Comparison of ENCODE assay signal across 9 cellular contexts in genomic region chr9:132977626-132978450, GRCh38. TPM values are rescaled to one million over a fixed set of nuclear protein-coding genes. Genes with fewer than 3 reads are reported as not detected.
A peak's percentile ranks its signal among the peaks of the same experiment; 100 is the strongest.
DNase-seq lines count a peak whose midpoint lies in the region; ATAC-seq, FAIRE-seq and TF ChIP-seq lines count a peak whose summit lies in the region.
"Had no signal": no experiment of that assay in that cellular context is flagged by ENCODE, and none has a peak within 500 bp of the region (broad histone marks: within the 10 kb centered on the region; RNA-seq: fewer than 3 reads in every experiment).

No MANE protein-coding gene starts in this region.

- H3K4me1 Mint-ChIP-seq in activated naive CD8-positive, alpha-beta T cell treated with anti-CD3 and anti-CD28 coated beads, Interleukin-2, amount 10 ng/mL, durations not matched to agents 7 days and 5 days: peaks cover 4% of the 10 kb centered on the region

- intact Hi-C loops in left cardiac atrium (cut with DNase I): no loop called here
- intact Hi-C loops in gastrocnemius medialis (cut with DNase I; ENCODE audit: low total_unique reads): no loop called here

- H3K9me3 Mint-ChIP-seq in activated naive CD8-positive, alpha-beta T cell treated with anti-CD3 and anti-CD28 coated beads, Interleukin-2, amount 10 ng/mL, durations not matched to agents 7 days and 5 days: no peaks in the 10 kb centered on the region

- no peak overlapping the region for H3K27ac ChIP-seq in gastrocnemius medialis
- H3K27ac ChIP-seq: skin epidermis had no signal

- TF ChIP-seq CTCF in gastrocnemius medialis (IDR thresholded peaks at IDR 0.05 in 4 of 5, conservative IDR thresholded peaks at IDR 0.05 in 1 of 5): peak in 4 of 5 experiments; percentile 6 to 58 (median 40)

- peaks cover 77% of the 10 kb centered on the region for H3K27me3 Mint-ChIP-seq in activated naive CD8-positive, alpha-beta T cell treated with anti-CD3 and anti-CD28 coated beads, Interleukin-2, amount 10 ng/mL, durations not matched to agents 7 days and 5 days

- H3K9me3 ChIP-seq in gastrocnemius medialis: no peaks in the 10 kb centered on the region

- no peak for FAIRE-seq in HTR-8/SVneo (lab: Jason Lieb, UNC)

- DNase-seq in NCI-H748 (lab: John Stamatoyannopoulos, UW; ENCODE audit: unreplicated experiment) (peak; percentile 58), NCI-H748 treated with DMSO at 0.1 percent for 48 hours (lab: John Stamatoyannopoulos, UW) (no peak), HTR-8/SVneo (ENCODE audit: insufficient read length, low spot score) (peak; percentile 69), SKM-1 treated with dmso at 0.1 percent for 144 hours (lab: John Stamatoyannopoulos, UW; ENCODE audit: unreplicated experiment) (peak; percentile 54), left cardiac atrium (peak; percentile 51), gastrocnemius medialis (no peak)
- DNase-seq in activated naive CD8-positive, alpha-beta T cell treated with anti-CD3 and anti-CD28 coated beads, Interleukin-2, amount 10 ng/mL, durations not matched to agents 7 days and 5 days: peak; percentile 78

- TF ChIP-seq POLR2A in gastrocnemius medialis (IDR thresholded peaks at IDR 0.05): no peak

- no peak overlapping the region for H3K4me3 Mint-ChIP-seq in activated naive CD8-positive, alpha-beta T cell treated with anti-CD3 and anti-CD28 coated beads, Interleukin-2, amount 10 ng/mL, durations not matched to agents 7 days and 5 days

- POLR2A ChIA-PET in activated naive CD8-positive, alpha-beta T cell treated with anti-CD3 and anti-CD28 coated beads, Interleukin-2, amount 10 ng/mL, durations not matched to agents 7 days and 5 days (lab: Charles Lee): no interaction called here

- in situ Hi-C loops in gastrocnemius medialis (cut with MboI; ENCODE audit: low sequenced_read_pairs in 4 of 4): no loop called here

- H3K36me3 ChIP-seq in gastrocnemius medialis: no peaks in the 10 kb centered on the region

- H3K27me3 ChIP-seq in gastrocnemius medialis: peaks cover 34 to 51% (median 45%) of the 10 kb centered on the region in 3 donors

- no peaks in the 10 kb centered on the region for H3K36me3 Mint-ChIP-seq in activated naive CD8-positive, alpha-beta T cell treated with anti-CD3 and anti-CD28 coated beads, Interleukin-2, amount 10 ng/mL, durations not matched to agents 7 days and 5 days

- H3K4me1 ChIP-seq in gastrocnemius medialis: no peaks in the 10 kb centered on the region

- no peak overlapping the region for H3K27ac Mint-ChIP-seq in activated naive CD8-positive, alpha-beta T cell treated with anti-CD3 and anti-CD28 coated beads, Interleukin-2, amount 10 ng/mL, durations not matched to agents 7 days and 5 days

- H3K4me3 ChIP-seq in gastrocnemius medialis: no peak overlapping the region
- H3K4me3 ChIP-seq: skin epidermis had no signal

- peak; percentile 86 for ATAC-seq in activated naive CD8-positive, alpha-beta T cell treated with anti-CD3 and anti-CD28 coated beads, Interleukin-2, amount 10 ng/mL, durations not matched to agents 7 days and 5 days (ENCODE audit: low read depth)
- peak; percentile 64 to 86 for ATAC-seq in left cardiac atrium
- ATAC-seq in gastrocnemius medialis: no peak
- ATAC-seq in HG03039 (IDR thresholded peaks at IDR 0.05; ENCODE audit: unreplicated experiment): no peak

RNA-seq across cellular contexts. Expression of gene GFI1B, which starts 0.7 kb away (rescaled TPM):
- not detected for total RNA-seq in activated naive CD8-positive, alpha-beta T cell treated with anti-CD3 and anti-CD28 coated beads, Interleukin-2, amount 10 ng/mL, durations not matched to agents 7 days and 5 days
- total RNA-seq in left cardiac atrium: under 1 TPM in 1 of 2 donors, not detected in 1; 0.12 TPM
- total RNA-seq in gastrocnemius medialis: not detected

RNA-seq across cellular contexts. Expression of gene TSC1, which starts 33.4 kb away (rescaled TPM):
- total RNA-seq in activated naive CD8-positive, alpha-beta T cell treated with anti-CD3 and anti-CD28 coated beads, Interleukin-2, amount 10 ng/mL, durations not matched to agents 7 days and 5 days: 10 to 100 TPM; 38.5 to 43.0 TPM
- total RNA-seq in left cardiac atrium (10 to 100 TPM; 25.3 to 30.5 TPM), gastrocnemius medialis (10 to 100 TPM; 36.7 to 45.3 (median 39.7) TPM)

RNA-seq across cellular contexts. Expression of gene GTF3C5, which starts 53.0 kb away (rescaled TPM):
- 10 to 100 TPM; 86.4 to 97.5 TPM for total RNA-seq in activated naive CD8-positive, alpha-beta T cell treated with anti-CD3 and anti-CD28 coated beads, Interleukin-2, amount 10 ng/mL, durations not matched to agents 7 days and 5 days
- total RNA-seq in left cardiac atrium (10 to 100 TPM; 30.9 to 35.2 TPM), gastrocnemius medialis (10 to 100 TPM; 48.1 to 55.3 (median 51.5) TPM)

Comparison
In these comparisons a context has a peak if more than half of its experiments do, and no peak if none do; other contexts are left out.
1. DNase-seq: peak in NCI-H748 (single experiment), HTR-8/SVneo (single experiment), SKM-1 treated with dmso at 0.1 percent for 144 hours (single experiment), activated naive CD8-positive, alpha-beta T cell treated with anti-CD3 and anti-CD28 coated beads, Interleukin-2, amount 10 ng/mL, durations not matched to agents 7 days and 5 days (single experiment) and left cardiac atrium (single experiment); none in NCI-H748 treated with DMSO at 0.1 percent for 48 hours (single experiment) and gastrocnemius medialis (0 of 2).
2. ATAC-seq: peak in activated naive CD8-positive, alpha-beta T cell treated with anti-CD3 and anti-CD28 coated beads, Interleukin-2, amount 10 ng/mL, durations not matched to agents 7 days and 5 days (single experiment) and left cardiac atrium (2 of 2); none in gastrocnemius medialis (0 of 2) and HG03039 (single experiment).